Comparison of ENCODE assay signal across 9 cellular contexts in the genomic region with DNA sequence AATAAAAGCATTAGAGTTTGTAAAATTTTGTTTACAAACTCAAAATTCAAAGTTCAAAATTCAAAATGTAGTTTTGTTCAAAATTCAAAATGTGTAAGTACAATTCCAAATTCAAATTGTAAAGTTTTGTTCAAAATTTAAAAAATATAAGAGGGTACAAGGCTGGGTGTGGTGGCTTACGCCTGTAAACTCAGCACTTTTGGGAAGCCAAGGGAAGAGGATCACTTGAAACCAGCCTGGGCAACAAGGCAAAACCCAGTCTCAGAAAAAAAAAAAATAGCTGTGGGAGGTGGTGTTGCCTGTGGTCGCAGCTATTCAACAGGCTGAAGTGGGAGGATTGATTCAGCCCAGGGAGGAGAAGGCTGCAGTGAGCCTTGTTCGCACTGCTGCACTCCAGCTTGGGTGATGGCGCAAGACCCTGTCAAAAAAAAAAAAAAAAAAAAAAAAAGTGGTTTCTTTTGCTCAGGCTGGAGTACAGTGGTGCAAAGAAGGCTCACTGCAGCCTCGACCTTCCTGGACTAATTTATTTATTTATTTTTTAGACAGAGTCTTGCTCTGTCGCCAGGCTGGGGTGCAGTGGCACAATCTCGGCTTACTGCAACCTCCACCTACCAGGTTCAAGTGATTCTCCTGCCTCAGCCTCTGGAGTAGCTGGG. TPM values are rescaled to one million over a fixed set of nuclear protein-coding genes. Genes with fewer than 3 reads are reported as not detected.
A peak's percentile ranks its signal among the peaks of the same experiment; 100 is the strongest.
DNase-seq lines count a peak whose midpoint lies in the region; ATAC-seq and TF ChIP-seq lines count a peak whose summit lies in the region.
"Had no signal": no experiment of that assay in that cellular context is flagged by ENCODE, and none has a peak within 500 bp of the region (broad histone marks: within the 10 kb centered on the region; RNA-seq: fewer than 3 reads in every experiment).

No MANE protein-coding gene starts in this region.

- peaks cover 15% of the 10 kb centered on the region for H3K4me1 ChIP-seq in suprapubic skin

- 48% methylated on average over 7 of the region's 7 CpGs for WGBS in suprapubic skin

- H3K9me3 ChIP-seq in suprapubic skin: no peaks in the 10 kb centered on the region

- H3K36me3 ChIP-seq in suprapubic skin: no peaks in the 10 kb centered on the region

- DNase-seq in ACHN (peak; percentile 18), KBM-7 (peak; percentile 96), choroid plexus epithelial cell (ENCODE audit: low read depth) (peak; percentile 94), middle frontal gyrus (ENCODE audit: extremely low spot score, low spot score) (no peak), suprapubic skin (ENCODE audit: low spot score in 2 of 2) (no peak)
- DNase-seq: activated B cell treated with CpG ODN at 0.5 μM for 24 hours, Calu3 had no signal

- no peak for TF ChIP-seq CTCF in choroid plexus epithelial cell (conservative IDR thresholded peaks at IDR 0.05; ENCODE audit: low read depth, low read length)
- no peak for TF ChIP-seq CTCF in suprapubic skin (IDR thresholded peaks at IDR 0.05)

- H3K27ac Mint-ChIP-seq in activated T-helper 17 cell treated with anti-CD3 and anti-CD28 coated beads, Interleukin-2, amount 50 U/mL, for 72 hours: no peak overlapping the region
- H3K27ac Mint-ChIP-seq: activated B cell treated with CpG ODN at 0.5 μM for 24 hours had no signal

- no peaks in the 10 kb centered on the region for H3K27me3 ChIP-seq in suprapubic skin

- H3K4me3 ChIP-seq in choroid plexus epithelial cell (ENCODE audit: low read depth, low read length) (no peak overlapping the region), suprapubic skin (no peak overlapping the region)

- no peak for TF ChIP-seq EP300 in suprapubic skin (IDR thresholded peaks at IDR 0.05)

- in situ Hi-C loops in ACHN (cut with HindIII; ENCODE audit: low pct_ligation_motif_present, low pct_unique_long_range_greater_than_20kb, low sequenced_read_pairs) (no loop called here), KBM-7 (cut with MboI; ENCODE audit: low pct_unique_long_range_greater_than_20kb, low sequenced_read_pairs) (no loop called here)

- H3K4me1 Mint-ChIP-seq in activated T-helper 17 cell treated with anti-CD3 and anti-CD28 coated beads, Interleukin-2, amount 50 U/mL, for 72 hours: peaks cover 17% of the 10 kb centered on the region

- no peak overlapping the region for H3K4me3 Mint-ChIP-seq in activated T-helper 17 cell treated with anti-CD3 and anti-CD28 coated beads, Interleukin-2, amount 50 U/mL, for 72 hours
- H3K4me3 Mint-ChIP-seq: activated B cell treated with CpG ODN at 0.5 μM for 24 hours had no signal

- peaks cover 6% of the 10 kb centered on the region for H3K27me3 Mint-ChIP-seq in activated T-helper 17 cell treated with anti-CD3 and anti-CD28 coated beads, Interleukin-2, amount 50 U/mL, for 72 hours

- no peaks in the 10 kb centered on the region for H3K36me3 Mint-ChIP-seq in activated T-helper 17 cell treated with anti-CD3 and anti-CD28 coated beads, Interleukin-2, amount 50 U/mL, for 72 hours (ENCODE audit: low read depth)

- no peak for ATAC-seq in activated T-helper 17 cell treated with anti-CD3 and anti-CD28 coated beads, Interleukin-2, amount 50 U/mL, for 72 hours (replicated peaks)

- no peaks in the 10 kb centered on the region for H3K9me3 Mint-ChIP-seq in activated T-helper 17 cell treated with anti-CD3 and anti-CD28 coated beads, Interleukin-2, amount 50 U/mL, for 72 hours
- H3K9me3 Mint-ChIP-seq: activated B cell treated with CpG ODN at 0.5 μM for 24 hours had no signal

- no peak overlapping the region for H3K27ac ChIP-seq in suprapubic skin

- TF ChIP-seq POLR2A in suprapubic skin (IDR thresholded peaks at IDR 0.05): no peak

RNA-seq across cellular contexts. Expression of gene ZBTB12, which starts 5.4 kb away (rescaled TPM):
- 1 to 10 TPM in 3 of 4 donors, under 1 TPM in 1; 0.49 to 2.6 (median 1.5) TPM for total RNA-seq in suprapubic skin
- 1 to 10 TPM; 1.6 to 3.0 TPM for total RNA-seq in activated T-helper 17 cell treated with anti-CD3 and anti-CD28 coated beads, Interleukin-2, amount 50 U/mL, for 72 hours

RNA-seq across cellular contexts. Expression of gene EHMT2, which starts 9.8 kb away (rescaled TPM):
- 10 to 100 TPM; 38.7 to 48.9 (median 42.9) TPM for total RNA-seq in suprapubic skin
- 10 to 100 TPM; 41.2 to 55.3 TPM for total RNA-seq in activated T-helper 17 cell treated with anti-CD3 and anti-CD28 coated beads, Interleukin-2, amount 50 U/mL, for 72 hours

RNA-seq across cellular contexts. Expression of gene C2, which starts 20.2 kb away (rescaled TPM):
- 1 to 10 TPM; 2.6 to 6.4 (median 4.1) TPM for total RNA-seq in suprapubic skin
- 1 to 10 TPM in 1 of 2 donors, under 1 TPM in 1; 0.58 to 4.7 TPM for total RNA-seq in activated T-helper 17 cell treated with anti-CD3 and anti-CD28 coated beads, Interleukin-2, amount 50 U/mL, for 72 hours
- total RNA-seq: dermis microvascular lymphatic vessel endothelial cell had no signal

RNA-seq across cellular contexts. Expression of gene SLC44A4, which starts 28.5 kb away (rescaled TPM):
- total RNA-seq in suprapubic skin: 1 to 10 TPM; 1.4 to 7.4 (median 4.1) TPM
- total RNA-seq in activated T-helper 17 cell treated with anti-CD3 and anti-CD28 coated beads, Interleukin-2, amount 50 U/mL, for 72 hours: under 1 TPM in 1 of 2 donors, not detected in 1; 0.39 TPM
- total RNA-seq: activated B cell treated with CpG ODN at 0.5 μM for 24 hours had no signal

RNA-seq across cellular contexts. Expression of gene CFB, which starts 38.6 kb away (rescaled TPM):
- 1 to 10 TPM; 3.7 to 6.8 (median 5.1) TPM for total RNA-seq in suprapubic skin
- total RNA-seq in activated T-helper 17 cell treated with anti-CD3 and anti-CD28 coated beads, Interleukin-2, amount 50 U/mL, for 72 hours: 1 to 10 TPM in 1 of 2 donors, not detected in 1; 1.5 TPM
- total RNA-seq: activated B cell treated with CpG ODN at 0.5 μM for 24 hours had no signal

Comparison
In these comparisons a context has a peak if more than half of its experiments do, and no peak if none do; other contexts are left out.
1. DNase-seq: peak in ACHN (single experiment), KBM-7 (single experiment) and choroid plexus epithelial cell (single experiment); none in middle frontal gyrus (single experiment) and suprapubic skin (0 of 2).